Comparison of ENCODE assay signal across 32 cellular contexts in genomic region chr4:5256416-5256815, GRCh38.
"Had no signal": no experiment of that assay in that cellular context is flagged by ENCODE, and none has a peak within 500 bp of the region (broad histone marks: within the 10 kb centered on the region; RNA-seq: fewer than 3 reads in every experiment).

No MANE protein-coding gene starts in this region.

- H3K27ac ChIP-seq: ascending aorta, breast epithelium, cardiac muscle cell, colonic mucosa, dorsolateral prefrontal cortex, foreskin keratinocyte, gastrocnemius medialis, heart left ventricle had no signal

- DNase-seq: activated CD4-positive, alpha-beta memory T cell treated with anti-CD3 and anti-CD28 coated beads, Interleukin-2, amount 10 ng/mL, durations not matched to agents 7 days and 5 days; activated CD4-positive, alpha-beta T cell treated with anti-CD3 and anti-CD28 coated beads for 36 hours; activated CD4-positive, alpha-beta T cell treated with anti-CD3 and anti-CD28 coated beads, Interleukin-2, amount 10 ng/mL, durations not matched to agents 24 days and 14 days; activated CD4-positive, alpha-beta T cell treated with anti-CD3 and anti-CD28 coated beads, Interleukin-2, amount 50 U/mL, for 4 hours; activated CD4-positive, CD25-positive, alpha-beta regulatory T cell; activated CD4-positive, CD25-positive, alpha-beta regulatory T cell treated with anti-CD3 and anti-CD28 coated beads, Interleukin-2, amount 50 U/mL, for 72 hours; activated CD8-positive, alpha-beta memory T cell treated with anti-CD3 and anti-CD28 coated beads, Interleukin-2, amount 50 U/mL, for 48 hours; activated gamma-delta T cell; activated naive CD4-positive, alpha-beta T cell; activated naive CD4-positive, alpha-beta T cell treated with anti-CD3 and anti-CD28 coated beads, Interleukin-2, amount 10 ng/mL, durations not matched to agents 7 days and 5 days; activated naive CD8-positive, alpha-beta T cell treated with anti-CD3 and anti-CD28 coated beads, Interleukin-2, amount 10 ng/mL, durations not matched to agents 7 days and 5 days; activated T-cell treated with anti-CD3 and anti-CD28 coated beads for 4 hours; activated T-cell treated with anti-CD3 and anti-CD28 coated beads, Interleukin-2, amount 50 U/mL, for 24 hours; activated T-cell treated with anti-CD3 and anti-CD28 coated beads, Interleukin-2, amount 50 U/mL, for 72 hours; central memory CD4-positive, alpha-beta T cell; cerebellar nuclear complex; colonic mucosa; dorsolateral prefrontal cortex; effector memory CD4-positive, alpha-beta T cell; endodermal cell; foreskin keratinocyte; gastrocnemius medialis; glutamatergic neuron; heart left ventricle; T-helper 1 cell; T-helper 17 cell; T1000 had no signal

- H3K36me3 ChIP-seq: ascending aorta, breast epithelium, cardiac muscle cell, colonic mucosa, gastrocnemius medialis, heart left ventricle had no signal

- H3K9me3 ChIP-seq: ascending aorta, breast epithelium, colonic mucosa, gastrocnemius medialis had no signal

- H3K4me1 ChIP-seq: ascending aorta, breast epithelium, colonic mucosa, foreskin keratinocyte, gastrocnemius medialis, heart left ventricle had no signal

- ATAC-seq: activated CD4-positive, alpha-beta T cell treated with anti-CD3 and anti-CD28 coated beads for 36 hours; activated naive CD4-positive, alpha-beta T cell treated with anti-CD3 and anti-CD28 coated beads, Interleukin-2, amount 50 U/mL, for 72 hours; activated T-cell treated with anti-CD3 and anti-CD28 coated beads, Interleukin-2, amount 50 U/mL, for 72 hours; esophagus mucosa; foreskin keratinocyte; gastrocnemius medialis; heart left ventricle; T-helper 17 cell had no signal

- H3K4me3 ChIP-seq: ascending aorta, breast epithelium, cardiac muscle cell, colonic mucosa, dorsolateral prefrontal cortex, gastrocnemius medialis, heart left ventricle had no signal

- H3K27me3 ChIP-seq: ascending aorta, breast epithelium, cardiac muscle cell, colonic mucosa, foreskin keratinocyte, gastrocnemius medialis had no signal
